ENCODE assay signal across 1 cellular context in genomic region chr3:10011644-10012043, GRCh38.
TF ChIP-seq lines count a peak whose summit lies in the region.

No MANE protein-coding gene starts in this region.

TF ChIP-seq in SK-N-SH treated with all-trans-retinoic acid at 6 μM for 48 hours, 23 proteins besides CTCF, POLR2A, EP300 and RAD21 (continued from another document):
- TF ChIP-seq, protein P1, sequence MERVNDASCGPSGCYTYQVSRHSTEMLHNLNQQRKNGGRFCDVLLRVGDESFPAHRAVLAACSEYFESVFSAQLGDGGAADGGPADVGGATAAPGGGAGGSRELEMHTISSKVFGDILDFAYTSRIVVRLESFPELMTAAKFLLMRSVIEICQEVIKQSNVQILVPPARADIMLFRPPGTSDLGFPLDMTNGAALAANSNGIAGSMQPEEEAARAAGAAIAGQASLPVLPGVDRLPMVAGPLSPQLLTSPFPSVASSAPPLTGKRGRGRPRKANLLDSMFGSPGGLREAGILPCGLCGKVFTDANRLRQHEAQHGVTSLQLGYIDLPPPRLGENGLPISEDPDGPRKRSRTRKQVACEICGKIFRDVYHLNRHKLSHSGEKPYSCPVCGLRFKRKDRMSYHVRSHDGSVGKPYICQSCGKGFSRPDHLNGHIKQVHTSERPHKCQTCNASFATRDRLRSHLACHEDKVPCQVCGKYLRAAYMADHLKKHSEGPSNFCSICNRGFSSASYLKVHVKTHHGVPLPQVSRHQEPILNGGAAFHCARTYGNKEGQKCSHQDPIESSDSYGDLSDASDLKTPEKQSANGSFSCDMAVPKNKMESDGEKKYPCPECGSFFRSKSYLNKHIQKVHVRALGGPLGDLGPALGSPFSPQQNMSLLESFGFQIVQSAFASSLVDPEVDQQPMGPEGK (CRISPR knock-in tag; IDR thresholded peaks at IDR 0.05; ENCODE audit: borderline replicate concordance) = no peak
- TF ChIP-seq PPARA (CRISPR knock-in tag; IDR thresholded peaks at IDR 0.05; ENCODE audit: borderline replicate concordance) = no peak
- no peak for TF ChIP-seq SNAI2 (CRISPR knock-in tag; IDR thresholded peaks at IDR 0.05)
- no peak for TF ChIP-seq TCF4 (CRISPR knock-in tag; IDR thresholded peaks at IDR 0.05; ENCODE audit: borderline replicate concordance)
- TF ChIP-seq TSHZ2 (CRISPR knock-in tag; IDR thresholded peaks at IDR 0.05) = no peak
- no peak for TF ChIP-seq CSDC2 (CRISPR knock-in tag; IDR thresholded peaks at IDR 0.05)
- TF ChIP-seq, protein P2, sequence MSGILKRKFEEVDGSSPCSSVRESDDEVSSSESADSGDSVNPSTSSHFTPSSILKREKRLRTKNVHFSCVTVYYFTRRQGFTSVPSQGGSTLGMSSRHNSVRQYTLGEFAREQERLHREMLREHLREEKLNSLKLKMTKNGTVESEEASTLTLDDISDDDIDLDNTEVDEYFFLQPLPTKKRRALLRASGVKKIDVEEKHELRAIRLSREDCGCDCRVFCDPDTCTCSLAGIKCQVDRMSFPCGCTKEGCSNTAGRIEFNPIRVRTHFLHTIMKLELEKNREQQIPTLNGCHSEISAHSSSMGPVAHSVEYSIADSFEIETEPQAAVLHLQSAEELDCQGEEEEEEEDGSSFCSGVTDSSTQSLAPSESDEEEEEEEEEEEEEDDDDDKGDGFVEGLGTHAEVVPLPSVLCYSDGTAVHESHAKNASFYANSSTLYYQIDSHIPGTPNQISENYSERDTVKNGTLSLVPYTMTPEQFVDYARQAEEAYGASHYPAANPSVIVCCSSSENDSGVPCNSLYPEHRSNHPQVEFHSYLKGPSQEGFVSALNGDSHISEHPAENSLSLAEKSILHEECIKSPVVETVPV (CRISPR knock-in tag; IDR thresholded peaks at IDR 0.05) = no peak
- no peak for TF ChIP-seq ZFP3 (CRISPR knock-in tag; IDR thresholded peaks at IDR 0.05)
